15 cellular contexts compared by ENCODE assay signal in the genomic region with DNA sequence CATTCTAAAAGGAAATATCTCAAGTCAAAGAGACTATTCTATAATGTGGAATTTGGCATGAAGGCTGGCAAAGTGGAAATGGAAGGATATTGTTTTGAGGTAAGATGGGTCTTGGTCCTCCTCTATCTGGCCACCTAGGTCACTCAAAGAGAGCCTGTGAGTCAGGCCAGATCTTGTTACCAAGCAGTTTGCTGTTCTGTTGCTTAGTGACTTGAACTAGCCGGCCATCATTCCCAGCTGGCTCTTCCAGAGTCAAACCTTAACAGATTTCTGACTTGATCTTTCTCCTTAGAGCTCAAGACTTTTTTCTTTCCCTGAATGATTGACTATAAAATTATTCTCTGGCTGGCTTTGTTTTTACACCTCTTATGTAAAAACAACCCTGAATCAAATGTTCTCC.
DNase-seq lines count a peak whose midpoint lies in the region; ATAC-seq, FAIRE-seq and TF ChIP-seq lines count a peak whose summit lies in the region.
"Had no signal": no experiment of that assay in that cellular context is flagged by ENCODE, and none has a peak within 500 bp of the region (broad histone marks: within the 10 kb centered on the region; RNA-seq: fewer than 3 reads in every experiment).

No MANE protein-coding gene starts in this region.

- H3K9ac ChIP-seq in keratinocyte (ENCODE audit: control insufficient read depth, extremely low read depth, insufficient read depth, low read length), result no peak overlapping the region

- TF ChIP-seq EP300 in A549 (IDR thresholded peaks at IDR 0.05), result no peak

- in situ Hi-C loops in astrocyte of the spinal cord (cut with HindIII; ENCODE audit: low sequenced_read_pairs), result no loop called here

- peak; percentile 69 to 72; a peak in 5 of 6 replicates for ATAC-seq in A549

- H3K27me3 ChIP-seq in keratinocyte (ENCODE audit: control insufficient read depth, extremely low read depth, insufficient read depth, low read length), result no peaks in the 10 kb centered on the region
- H3K27me3 ChIP-seq: colonic mucosa had no signal

- FAIRE-seq in A549 (lab: Jason Lieb, UNC), result no peak
- peak; percentile 46 for FAIRE-seq in keratinocyte (lab: Jason Lieb, UNC)

- H3K4me3 ChIP-seq in A549 (0 out of 3 replicates have a peak overlapping the region, but pooled peaks have one; percentile 20), astrocyte of the spinal cord (ENCODE audit: low read depth, low read length) (no peak overlapping the region), keratinocyte (ENCODE audit: control insufficient read depth in 2 of 3, extremely low read depth in 1 of 3, insufficient read depth in 2 of 3, low read depth in 1 of 3, low read length in 3 of 3) (no peak overlapping the region)
- H3K4me3 ChIP-seq: colonic mucosa, SK-N-MC had no signal

- no peak overlapping the region for H2AFZ ChIP-seq in keratinocyte (ENCODE audit: control insufficient read depth, low read length)

- dilution Hi-C loops in keratinocyte (cut with MboI; ENCODE audit: extremely low pct_ligation_motif_present, low sequenced_read_pairs), result no loop called here

- CTCF ChIA-PET in A549 (lab: Yijun Ruan, JAX), result interaction anchor here (0.8 to 1.4 kb wide), 2 partner anchors 10 to 32 kb away, joined by 3 read pairs; no protein-coding TSS in a partner anchor

- peaks cover 7% of the 10 kb centered on the region for H3K79me2 ChIP-seq in keratinocyte (ENCODE audit: control insufficient read depth, insufficient read depth, low read length)

- no peaks in the 10 kb centered on the region for H3K9me3 ChIP-seq in A549
- no peaks in the 10 kb centered on the region for H3K9me3 ChIP-seq in keratinocyte (ENCODE audit: control insufficient read depth, low read depth, low read length)
- H3K9me3 ChIP-seq: colonic mucosa had no signal

- H4K20me1 ChIP-seq in keratinocyte (ENCODE audit: control insufficient read depth, extremely low read depth, insufficient read depth, low read length), result no peaks in the 10 kb centered on the region

- TF ChIP-seq CTCF in A549 (IDR thresholded peaks at IDR 0.05) (no peak), astrocyte of the spinal cord (IDR thresholded peaks at IDR 0.05; ENCODE audit: low read depth, low read length) (no peak), keratinocyte (optimal IDR thresholded peaks at IDR 0.05 in 1 of 3, IDR thresholded peaks at IDR 0.05 in 1 of 3, conservative IDR thresholded peaks at IDR 0.05 in 1 of 3; ENCODE audit: extremely low read depth in 1 of 3, insufficient read depth in 2 of 3, low read length in 3 of 3) (no peak)

- no peak for TF ChIP-seq RAD21 in A549 (conservative IDR thresholded peaks at IDR 0.05 in 1 of 2, IDR thresholded peaks at IDR 0.05 in 1 of 2)

- POLR2A ChIA-PET in A549 (lab: Yijun Ruan, JAX), result interaction anchor here (1.2 kb wide), 1 partner anchor 35 kb away, joined by 3 read pairs; no protein-coding TSS in a partner anchor

- H3K9me1 ChIP-seq in keratinocyte (ENCODE audit: control insufficient read depth, extremely low read depth, insufficient read depth, low read length), result peaks cover 3% of the 10 kb centered on the region

- H3K4me2 ChIP-seq in A549 (peak overlapping the region; percentile 83), keratinocyte (ENCODE audit: control insufficient read depth, extremely low read depth, insufficient read depth, low read depth, low read length) (no peak overlapping the region)

- peak overlapping the region; percentile 79 to 91 for H3K27ac ChIP-seq in A549
- H3K27ac ChIP-seq in keratinocyte (ENCODE audit: control insufficient read depth, insufficient read depth, low read length), result peak overlapping the region; percentile 95
- no peak overlapping the region for H3K27ac ChIP-seq in caudate nucleus (ENCODE audit: low read depth, low read length)
- H3K27ac ChIP-seq: colonic mucosa, HL-60 had no signal

- 0% methylated on average over 1 of the region's 1 CpG for WGBS in A549 (ENCODE audit: missing lambda C conversion rate)

- H3K36me3 ChIP-seq in keratinocyte (ENCODE audit: control insufficient read depth in 2 of 2, extremely low read depth in 1 of 2, insufficient read depth in 2 of 2, low read length in 2 of 2), result no peaks in the 10 kb centered on the region
- H3K36me3 ChIP-seq: colonic mucosa had no signal

- TF ChIP-seq POLR2A in A549 (IDR thresholded peaks at IDR 0.05; ENCODE audit: low read length), result no peak

- H3K4me1 ChIP-seq in A549, result peaks cover 92% of the 10 kb centered on the region
- H3K4me1 ChIP-seq in keratinocyte (ENCODE audit: control insufficient read depth, extremely low read depth, insufficient read depth, low read length), result peaks cover 36% of the 10 kb centered on the region
- H3K4me1 ChIP-seq: colonic mucosa had no signal

- DNase-seq in A549 (ENCODE audit: low read depth in 1 of 2, low spot score in 1 of 2) (peak; percentile 28 to 81), HCEC 1CT (peak; percentile 48), astrocyte of the spinal cord (ENCODE audit: low read depth, low spot score) (peak; percentile 54), keratinocyte (ENCODE audit: low read depth, low spot score) (no peak), caudate nucleus (lab: John Stamatoyannopoulos, UW) (no peak), OCI-M1 (lab: John Stamatoyannopoulos, UW) (no peak), AG08395 (ENCODE audit: low spot score) (no peak), CD1c-positive myeloid dendritic cell (ENCODE audit: extremely low spot score) (no peak)
- DNase-seq: activated CD8-positive, alpha-beta memory T cell treated with anti-CD3 and anti-CD28 coated beads, Interleukin-2, amount 50 U/mL, for 4 hours; activated naive CD4-positive, alpha-beta T cell; colonic mucosa; NCI-H524 treated with DMSO at 0.1 percent for 48 hours; stimulated activated CD4-positive, alpha-beta T cell treated with anti-CD3 and anti-CD28 coated beads, Interleukin-2, amount 100 ng/mL, for 48 hours had no signal

TF ChIP-seq in A549, 52 proteins besides CTCF, POLR2A, EP300 and RAD21:
- TF ChIP-seq, protein P1, sequence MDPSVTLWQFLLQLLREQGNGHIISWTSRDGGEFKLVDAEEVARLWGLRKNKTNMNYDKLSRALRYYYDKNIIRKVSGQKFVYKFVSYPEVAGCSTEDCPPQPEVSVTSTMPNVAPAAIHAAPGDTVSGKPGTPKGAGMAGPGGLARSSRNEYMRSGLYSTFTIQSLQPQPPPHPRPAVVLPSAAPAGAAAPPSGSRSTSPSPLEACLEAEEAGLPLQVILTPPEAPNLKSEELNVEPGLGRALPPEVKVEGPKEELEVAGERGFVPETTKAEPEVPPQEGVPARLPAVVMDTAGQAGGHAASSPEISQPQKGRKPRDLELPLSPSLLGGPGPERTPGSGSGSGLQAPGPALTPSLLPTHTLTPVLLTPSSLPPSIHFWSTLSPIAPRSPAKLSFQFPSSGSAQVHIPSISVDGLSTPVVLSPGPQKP (IDR thresholded peaks at IDR 0.05; ENCODE audit: low read depth, low read length), result no peak
- TF ChIP-seq FOSL2 (IDR thresholded peaks at IDR 0.05) (no peak), FOSL2 (CRISPR knock-in tag; IDR thresholded peaks at IDR 0.05) (peak; percentile 46; the same call in 1 of the 2 replicates), RNF2 (IDR thresholded peaks at IDR 0.05; ENCODE audit: borderline replicate concordance, low read depth) (no peak), FOXS1 (CRISPR knock-in tag; IDR thresholded peaks at IDR 0.05) (no peak), ZSCAN20 (CRISPR knock-in tag; IDR thresholded peaks at IDR 0.05) (no peak), USF2 (IDR thresholded peaks at IDR 0.05) (no peak), CBX2 (IDR thresholded peaks at IDR 0.05; ENCODE audit: borderline replicate concordance, low read depth) (no peak), NPAS2 (CRISPR knock-in tag; IDR thresholded peaks at IDR 0.05; ENCODE audit: borderline replicate concordance) (no peak), PHF8 (IDR thresholded peaks at IDR 0.05; ENCODE audit: borderline replicate concordance, low read depth) (no peak)
- TF ChIP-seq, protein P2, sequence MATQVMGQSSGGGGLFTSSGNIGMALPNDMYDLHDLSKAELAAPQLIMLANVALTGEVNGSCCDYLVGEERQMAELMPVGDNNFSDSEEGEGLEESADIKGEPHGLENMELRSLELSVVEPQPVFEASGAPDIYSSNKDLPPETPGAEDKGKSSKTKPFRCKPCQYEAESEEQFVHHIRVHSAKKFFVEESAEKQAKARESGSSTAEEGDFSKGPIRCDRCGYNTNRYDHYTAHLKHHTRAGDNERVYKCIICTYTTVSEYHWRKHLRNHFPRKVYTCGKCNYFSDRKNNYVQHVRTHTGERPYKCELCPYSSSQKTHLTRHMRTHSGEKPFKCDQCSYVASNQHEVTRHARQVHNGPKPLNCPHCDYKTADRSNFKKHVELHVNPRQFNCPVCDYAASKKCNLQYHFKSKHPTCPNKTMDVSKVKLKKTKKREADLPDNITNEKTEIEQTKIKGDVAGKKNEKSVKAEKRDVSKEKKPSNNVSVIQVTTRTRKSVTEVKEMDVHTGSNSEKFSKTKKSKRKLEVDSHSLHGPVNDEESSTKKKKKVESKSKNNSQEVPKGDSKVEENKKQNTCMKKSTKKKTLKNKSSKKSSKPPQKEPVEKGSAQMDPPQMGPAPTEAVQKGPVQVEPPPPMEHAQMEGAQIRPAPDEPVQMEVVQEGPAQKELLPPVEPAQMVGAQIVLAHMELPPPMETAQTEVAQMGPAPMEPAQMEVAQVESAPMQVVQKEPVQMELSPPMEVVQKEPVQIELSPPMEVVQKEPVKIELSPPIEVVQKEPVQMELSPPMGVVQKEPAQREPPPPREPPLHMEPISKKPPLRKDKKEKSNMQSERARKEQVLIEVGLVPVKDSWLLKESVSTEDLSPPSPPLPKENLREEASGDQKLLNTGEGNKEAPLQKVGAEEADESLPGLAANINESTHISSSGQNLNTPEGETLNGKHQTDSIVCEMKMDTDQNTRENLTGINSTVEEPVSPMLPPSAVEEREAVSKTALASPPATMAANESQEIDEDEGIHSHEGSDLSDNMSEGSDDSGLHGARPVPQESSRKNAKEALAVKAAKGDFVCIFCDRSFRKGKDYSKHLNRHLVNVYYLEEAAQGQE (IDR thresholded peaks at IDR 0.05), result no peak
- TF ChIP-seq, protein P3, sequence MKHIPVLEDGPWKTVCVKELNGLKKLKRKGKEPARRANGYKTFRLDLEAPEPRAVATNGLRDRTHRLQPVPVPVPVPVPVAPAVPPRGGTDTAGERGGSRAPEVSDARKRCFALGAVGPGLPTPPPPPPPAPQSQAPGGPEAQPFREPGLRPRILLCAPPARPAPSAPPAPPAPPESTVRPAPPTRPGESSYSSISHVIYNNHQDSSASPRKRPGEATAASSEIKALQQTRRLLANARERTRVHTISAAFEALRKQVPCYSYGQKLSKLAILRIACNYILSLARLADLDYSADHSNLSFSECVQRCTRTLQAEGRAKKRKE (CRISPR knock-in tag; IDR thresholded peaks at IDR 0.05; ENCODE audit: low read depth), result 0 out of 2 replicates have a peak, but pooled peaks have one; percentile 6

Comparison
In these comparisons a context has a peak if more than half of its experiments do, and no peak if none do; other contexts are left out.
1. DNase-seq: peak in A549 (2 of 2), HCEC 1CT (single experiment) and astrocyte of the spinal cord (single experiment); none in keratinocyte (single experiment), caudate nucleus (0 of 61), OCI-M1 (single experiment), AG08395 (single experiment) and CD1c-positive myeloid dendritic cell (single experiment).